Comparison of ENCODE assay signal across 16 cellular contexts in the genomic region with DNA sequence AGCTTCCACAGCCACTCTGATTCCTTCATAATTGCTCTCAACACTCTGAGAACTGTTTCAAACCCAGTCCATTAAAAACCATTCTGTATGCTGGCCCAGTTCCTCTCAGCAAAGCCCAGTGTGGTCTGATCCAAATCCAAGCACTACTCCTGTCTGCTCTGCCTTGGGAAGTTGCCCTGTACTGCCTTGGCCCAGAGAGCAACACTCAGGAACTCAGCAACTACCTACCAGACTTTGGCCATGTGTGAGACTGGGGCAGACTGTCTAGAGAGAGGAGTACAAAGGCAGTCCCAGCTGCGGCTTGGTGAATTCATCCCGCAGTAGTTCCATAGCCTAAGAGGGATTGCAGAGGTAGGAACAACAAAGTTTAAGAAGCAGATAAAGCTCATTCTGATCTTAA.
"Had no signal": no experiment of that assay in that cellular context is flagged by ENCODE, and none has a peak within 500 bp of the region (broad histone marks: within the 10 kb centered on the region; RNA-seq: fewer than 3 reads in every experiment).

No MANE protein-coding gene starts in this region.

- H3K36me3 ChIP-seq: heart right ventricle, left lung, pancreas, transverse colon had no signal

- DNase-seq: activated CD4-positive, alpha-beta memory T cell treated with anti-CD3 and anti-CD28 coated beads for 36 hours; activated CD8-positive, alpha-beta memory T cell treated with anti-CD3 and anti-CD28 coated beads, Interleukin-2, amount 50 U/mL, for 48 hours; activated naive CD4-positive, alpha-beta T cell treated with Interleukin-2 at 50 U/mL for 16 hours; activated naive CD8-positive, alpha-beta T cell treated with anti-CD3 and anti-CD28 coated beads, Interleukin-2, amount 50 U/mL, for 24 hours; effector CD8-positive, alpha-beta T cell; foreskin melanocyte; heart right ventricle; left lung; mesendoderm; small intestine; substantia nigra; T1000; transverse colon had no signal

- ATAC-seq: activated naive CD8-positive, alpha-beta T cell treated with anti-CD3 and anti-CD28 coated beads, Interleukin-2, amount 50 U/mL, for 24 hours had no signal

- H3K9me3 ChIP-seq: heart right ventricle, left lung, pancreas, transverse colon had no signal

- H3K4me1 ChIP-seq: pancreas, transverse colon had no signal

- H3K4me3 ChIP-seq: coronary artery, heart right ventricle, pancreas, transverse colon had no signal

- H3K27me3 ChIP-seq: heart right ventricle, left lung, pancreas, transverse colon had no signal

- H3K27me3 Mint-ChIP-seq: activated CD4-positive, alpha-beta memory T cell treated with anti-CD3 and anti-CD28 coated beads for 36 hours; activated naive CD8-positive, alpha-beta T cell treated with anti-CD3 and anti-CD28 coated beads, Interleukin-2, amount 50 U/mL, for 24 hours had no signal

- H3K4me3 Mint-ChIP-seq: activated CD4-positive, alpha-beta memory T cell treated with anti-CD3 and anti-CD28 coated beads for 36 hours; activated naive CD8-positive, alpha-beta T cell treated with anti-CD3 and anti-CD28 coated beads, Interleukin-2, amount 50 U/mL, for 24 hours had no signal

- H3K36me3 Mint-ChIP-seq: activated CD4-positive, alpha-beta memory T cell treated with anti-CD3 and anti-CD28 coated beads for 36 hours had no signal

- H3K27ac ChIP-seq: coronary artery, pancreas, transverse colon, VCaP had no signal

- H3K9me3 Mint-ChIP-seq: activated CD4-positive, alpha-beta memory T cell treated with anti-CD3 and anti-CD28 coated beads for 36 hours; activated naive CD8-positive, alpha-beta T cell treated with anti-CD3 and anti-CD28 coated beads, Interleukin-2, amount 50 U/mL, for 24 hours had no signal

- H3K27ac Mint-ChIP-seq: activated CD4-positive, alpha-beta memory T cell treated with anti-CD3 and anti-CD28 coated beads for 36 hours; activated naive CD8-positive, alpha-beta T cell treated with anti-CD3 and anti-CD28 coated beads, Interleukin-2, amount 50 U/mL, for 24 hours had no signal
